In genomic region chr5:112923148-112923917, GRCh38 we compare ENCODE assay signal across 8 cellular contexts. TPM values are rescaled to one million over a fixed set of nuclear protein-coding genes. Genes with fewer than 3 reads are reported as not detected.
DNase-seq lines count a peak whose midpoint lies in the region; ATAC-seq and TF ChIP-seq lines count a peak whose summit lies in the region.

No MANE protein-coding gene starts in this region.

- WGBS in tibial nerve, 2 donors: 41 to 43% methylated on average over 6 of the region's 6 CpGs

- no peaks in the 10 kb centered on the region for H3K9me3 Mint-ChIP-seq in activated naive CD4-positive, alpha-beta T cell treated with anti-CD3 and anti-CD28 coated beads, Interleukin-2, amount 10 ng/mL, durations not matched to agents 7 days and 5 days

- H3K27ac ChIP-seq in tibial nerve: peak overlapping the region in 3 of 4 donors; percentile 61 to 99 (median 91)

- H3K36me3 Mint-ChIP-seq in activated naive CD4-positive, alpha-beta T cell treated with anti-CD3 and anti-CD28 coated beads, Interleukin-2, amount 10 ng/mL, durations not matched to agents 7 days and 5 days: peaks cover 22% of the 10 kb centered on the region

- no peak for TF ChIP-seq EP300 in tibial nerve (IDR thresholded peaks at IDR 0.05)

- no peak for TF ChIP-seq CTCF in tibial nerve (IDR thresholded peaks at IDR 0.05)

- CTCF ChIA-PET in activated naive CD4-positive, alpha-beta T cell treated with anti-CD3 and anti-CD28 coated beads, Interleukin-2, amount 10 ng/mL, durations not matched to agents 7 days and 5 days (lab: Charles Lee): interaction anchor here (0.6 to 4.6 kb wide), 10 partner anchors 8 to 166 kb away, joined by 3 to 22 read pairs (median 5); partner anchors contain the start of genes DCP2 and SRP19

- peak; percentile 49 for DNase-seq in activated naive CD4-positive, alpha-beta T cell treated with anti-CD3 and anti-CD28 coated beads, Interleukin-2, amount 10 ng/mL, durations not matched to agents 7 days and 5 days
- DNase-seq in activated naive CD4-positive, alpha-beta T cell treated with anti-CD3 and anti-CD28 coated beads, Interleukin-2, amount 50 U/mL, for 16 hours: no peak
- DNase-seq in SIG-M5 (lab: John Stamatoyannopoulos, UW) (peak; percentile 62), germinal center (ENCODE audit: low spot score) (peak; percentile 42), tibial nerve (ENCODE audit: low spot score in 2 of 2) (no peak), NCI-H187 treated with DMSO at 0.1 percent for 48 hours (lab: John Stamatoyannopoulos, UW) (no peak)

- no peaks in the 10 kb centered on the region for H3K9me3 ChIP-seq in tibial nerve

- H3K4me1 ChIP-seq in tibial nerve: peaks cover 0 to 42% (median 22%) of the 10 kb centered on the region in 4 donors

- H3K4me3 Mint-ChIP-seq in activated naive CD4-positive, alpha-beta T cell treated with anti-CD3 and anti-CD28 coated beads, Interleukin-2, amount 10 ng/mL, durations not matched to agents 7 days and 5 days: peak overlapping the region; percentile 93

- H3K27me3 Mint-ChIP-seq in activated naive CD4-positive, alpha-beta T cell treated with anti-CD3 and anti-CD28 coated beads, Interleukin-2, amount 10 ng/mL, durations not matched to agents 7 days and 5 days: peaks cover 5% of the 10 kb centered on the region

- TF ChIP-seq POLR2A in tibial nerve (IDR thresholded peaks at IDR 0.05): no peak

- peaks cover 0 to 15% (median 0%) of the 10 kb centered on the region in 3 donors for H3K36me3 ChIP-seq in tibial nerve

- peak; percentile 44 for ATAC-seq in HG02943 (IDR thresholded peaks at IDR 0.05; ENCODE audit: low read depth, unreplicated experiment)
- ATAC-seq in SK-N-SH treated with all-trans-retinoic acid at 6 μM for 48 hours: no peak

- H3K27me3 ChIP-seq in tibial nerve: no peaks in the 10 kb centered on the region

- H3K4me1 Mint-ChIP-seq in activated naive CD4-positive, alpha-beta T cell treated with anti-CD3 and anti-CD28 coated beads, Interleukin-2, amount 10 ng/mL, durations not matched to agents 7 days and 5 days: peaks cover 72% of the 10 kb centered on the region

- H3K4me3 ChIP-seq in tibial nerve: peak overlapping the region in 3 of 4 donors; percentile 34 to 99 (median 76)

- peak overlapping the region; percentile 97 for H3K27ac Mint-ChIP-seq in activated naive CD4-positive, alpha-beta T cell treated with anti-CD3 and anti-CD28 coated beads, Interleukin-2, amount 10 ng/mL, durations not matched to agents 7 days and 5 days

TF ChIP-seq in SK-N-SH treated with all-trans-retinoic acid at 6 μM for 48 hours, 23 proteins besides CTCF, POLR2A, EP300 and RAD21:
- TF ChIP-seq CSRNP3 (CRISPR knock-in tag; IDR thresholded peaks at IDR 0.05) (no peak), ZNF70 (CRISPR knock-in tag; IDR thresholded peaks at IDR 0.05) (no peak), SNAI2 (CRISPR knock-in tag; IDR thresholded peaks at IDR 0.05) (no peak), TOX (CRISPR knock-in tag; IDR thresholded peaks at IDR 0.05; ENCODE audit: borderline replicate concordance) (no peak), ZNF565 (CRISPR knock-in tag; conservative IDR thresholded peaks at IDR 0.05; ENCODE audit: low read depth) (no peak), OSR1 (CRISPR knock-in tag; IDR thresholded peaks at IDR 0.05) (no peak)

RNA-seq across cellular contexts. Expression of gene REEP5, which starts 1.3 kb away (rescaled TPM):
- total RNA-seq in tibial nerve: 100 to 1,000 TPM in 1 of 4 donors, 10 to 100 TPM in 3; 81.9 to 101 (median 94.6) TPM

RNA-seq across cellular contexts. Expression of gene DCP2, which starts 53.3 kb away (rescaled TPM):
- total RNA-seq in tibial nerve: 10 to 100 TPM; 26.7 to 35.3 (median 29.8) TPM

Comparison
In these comparisons a context has a peak if more than half of its experiments do, and no peak if none do; other contexts are left out.
1. DNase-seq: peak in activated naive CD4-positive, alpha-beta T cell treated with anti-CD3 and anti-CD28 coated beads, Interleukin-2, amount 10 ng/mL, durations not matched to agents 7 days and 5 days (single experiment), SIG-M5 (single experiment) and germinal center (single experiment); none in activated naive CD4-positive, alpha-beta T cell treated with anti-CD3 and anti-CD28 coated beads, Interleukin-2, amount 50 U/mL, for 16 hours (single experiment), tibial nerve (0 of 2) and NCI-H187 treated with DMSO at 0.1 percent for 48 hours (single experiment).